In genomic region chr6:73585566-73586415, GRCh38 we compare ENCODE assay signal across 8 cellular contexts.
A peak's percentile ranks its signal among the peaks of the same experiment; 100 is the strongest.
DNase-seq lines count a peak whose midpoint lies in the region; ATAC-seq, FAIRE-seq and TF ChIP-seq lines count a peak whose summit lies in the region.

No MANE protein-coding gene starts in this region.

- H3K4me1 ChIP-seq in endodermal cell (ENCODE audit: control insufficient read depth, insufficient read depth, low read length), result peaks cover 8% of the 10 kb centered on the region
- peaks cover 6 to 15% of the 10 kb centered on the region in 2 donors for H3K4me1 ChIP-seq in mucosa of rectum (ENCODE audit: control insufficient read depth in 2 of 2, insufficient read depth in 2 of 2, low read length in 2 of 2)

- CTCF ChIA-PET in HEK293T (lab: Yijun Ruan, JAX) (interaction anchor here (1.1 kb wide), 1 partner anchor 37 kb away, joined by 3 read pairs; no protein-coding TSS in a partner anchor), WTC11 (lab: Charles Lee) (interaction anchor here (1.4 to 1.6 kb wide), 2 partner anchors 20 to 37 kb away, joined by 3 to 7 read pairs; no protein-coding TSS in a partner anchor)

- peak overlapping the region; percentile 98 for H3K27ac Mint-ChIP-seq in WTC11
- H3K27ac Mint-ChIP-seq in endodermal cell, result peak overlapping the region; percentile 87

- peak; percentile 75 for ATAC-seq in WTC11

- H3K36me3 Mint-ChIP-seq in WTC11 (0 out of 2 replicates have a peak, but pooled peaks cover 2% of the 10 kb centered on the region), endodermal cell (ENCODE audit: low read depth) (no peaks in the 10 kb centered on the region)

- H3K4me3 ChIP-seq in endodermal cell (ENCODE audit: low read length) (no peak overlapping the region), mucosa of rectum (ENCODE audit: low read length in 2 of 2) (peak overlapping the region; percentile 28 to 60)

- H3K36me3 ChIP-seq in endodermal cell (ENCODE audit: control insufficient read depth, insufficient read depth, low read length) (no peaks in the 10 kb centered on the region), mucosa of rectum (ENCODE audit: control insufficient read depth in 2 of 2, insufficient read depth in 2 of 2, low read length in 2 of 2) (no peaks in the 10 kb centered on the region)

- TF ChIP-seq CTCF in WTC11 (IDR thresholded peaks at IDR 0.05) (no peak), endodermal cell (conservative IDR thresholded peaks at IDR 0.05) (no peak)

- H3K27me3 Mint-ChIP-seq in WTC11 (ENCODE audit: low read depth) (no peaks in the 10 kb centered on the region), endodermal cell (ENCODE audit: insufficient read depth) (no peaks in the 10 kb centered on the region)

- H3K9me3 Mint-ChIP-seq in WTC11 (0 out of 2 replicates have a peak, but pooled peaks cover 3% of the 10 kb centered on the region), endodermal cell (peaks cover 8% of the 10 kb centered on the region)

- H3K9ac ChIP-seq in endodermal cell (ENCODE audit: extremely low read depth, low read length, poor library complexity, severe bottlenecking), result no peak overlapping the region
- H3K9ac ChIP-seq in mucosa of rectum (ENCODE audit: low read depth in 1 of 2, low read length in 2 of 2), result peak overlapping the region; percentile 42 to 66

- H3K4me3 Mint-ChIP-seq in WTC11, result peak overlapping the region; percentile 5; the same call in 1 of the 2 replicates
- no peak overlapping the region for H3K4me3 Mint-ChIP-seq in endodermal cell

- H3K4me1 Mint-ChIP-seq in WTC11 (peaks cover 27% of the 10 kb centered on the region), endodermal cell (peaks cover 27% of the 10 kb centered on the region)

- POLR2A ChIA-PET in HEK293T (lab: Yijun Ruan, JAX), result interaction anchor here (1.0 to 3.6 kb wide), 9 partner anchors 15 to 124 kb away, joined by 3 to 49 read pairs (median 6); partner anchors contain the start of genes EEF1A1 and MTO1
- POLR2A ChIA-PET in WTC11 (lab: Charles Lee), result interaction anchor here (0.6 to 3.9 kb wide), 6 partner anchors 17 to 70 kb away, joined by 3 to 19 read pairs (median 4); partner anchors contain the start of genes EEF1A1 and SLC17A5

- H3K27ac ChIP-seq in endodermal cell (ENCODE audit: low read depth, low read length) (peak overlapping the region; percentile 56), mucosa of rectum (ENCODE audit: low read depth in 2 of 2, low read length in 2 of 2) (peak overlapping the region; percentile 76 to 81)

- FAIRE-seq in urothelium cell line (lab: Jason Lieb, UNC), result no peak

- H3K9me3 ChIP-seq in endodermal cell (ENCODE audit: control insufficient read depth, low read length) (peaks cover 10% of the 10 kb centered on the region), mucosa of rectum (ENCODE audit: control insufficient read depth in 2 of 2, low read length in 2 of 2) (no peaks in the 10 kb centered on the region)

- no peaks in the 10 kb centered on the region for H3K27me3 ChIP-seq in endodermal cell (ENCODE audit: control insufficient read depth, insufficient read depth, low read length, poor library complexity, severe bottlenecking)
- no peaks in the 10 kb centered on the region for H3K27me3 ChIP-seq in mucosa of rectum (ENCODE audit: control insufficient read depth in 2 of 2, insufficient read depth in 2 of 2, low read length in 2 of 2)

- peak; percentile 19 for DNase-seq in activated naive CD4-positive, alpha-beta T cell treated with Interleukin-2 at 50 U/mL for 16 hours
- no peak for DNase-seq in activated naive CD4-positive, alpha-beta T cell (lab: John Stamatoyannopoulos, UW)
- peak; percentile 38 for DNase-seq in HEK293T (ENCODE audit: extremely low spot score)
- peak; percentile 93 for DNase-seq in M059J (ENCODE audit: low read depth)
- no peak for DNase-seq in WTC11 (ENCODE audit: low spot score)
- peak; percentile 69 for DNase-seq in endodermal cell
- DNase-seq in urothelium cell line (ENCODE audit: low spot score), result peak; percentile 49

- WGBS in endodermal cell (ENCODE audit: insufficient coverage in 1 of 2, insufficient read length in 1 of 2), 2 experiments, result 28% methylated on average over 3 of the region's 3 CpGs; no CpG with 5 or more reads in 1 of the 2 experiments

TF ChIP-seq in HEK293T, 16 proteins besides CTCF, POLR2A, EP300 and RAD21:
- TF ChIP-seq FOXA1 (IDR thresholded peaks at IDR 0.05) (no peak), FOXK2 (IDR thresholded peaks at IDR 0.05) (peak; percentile 60; the same call in 1 of the 2 replicates), PKNOX1 (IDR thresholded peaks at IDR 0.05) (peak; percentile 44; the same call in 1 of the 2 replicates), SP1 (IDR thresholded peaks at IDR 0.05) (no peak)

TF ChIP-seq in WTC11, 78 proteins besides CTCF, POLR2A, EP300 and RAD21:
- TF ChIP-seq GABPB1 (CRISPR knock-in tag; IDR thresholded peaks at IDR 0.05), result peak; percentile 67
- no peak for TF ChIP-seq ZSCAN18 (CRISPR knock-in tag; IDR thresholded peaks at IDR 0.05)

Comparison
In these comparisons a context has a peak if more than half of its experiments do, and no peak if none do; other contexts are left out.
1. DNase-seq: peak in activated naive CD4-positive, alpha-beta T cell treated with Interleukin-2 at 50 U/mL for 16 hours (single experiment), HEK293T (single experiment), M059J (single experiment), endodermal cell (single experiment) and urothelium cell line (single experiment); none in activated naive CD4-positive, alpha-beta T cell (0 of 4) and WTC11 (single experiment).